Comparison of ENCODE assay signal across 11 cellular contexts in genomic region chr2:241358470-241358869, GRCh38. TPM values are rescaled to one million over a fixed set of nuclear protein-coding genes. Genes with fewer than 3 reads are reported as not detected.
A peak's percentile ranks its signal among the peaks of the same experiment; 100 is the strongest.
DNase-seq lines count a peak whose midpoint lies in the region; ATAC-seq and TF ChIP-seq lines count a peak whose summit lies in the region.
"Had no signal": no experiment of that assay in that cellular context is flagged by ENCODE, and none has a peak within 500 bp of the region (broad histone marks: within the 10 kb centered on the region; RNA-seq: fewer than 3 reads in every experiment).

No MANE protein-coding gene starts in this region.

- no peak for ATAC-seq in activated T-cell treated with anti-CD3 and anti-CD28 coated beads, Interleukin-2, amount 50 U/mL, for 4 hours
- ATAC-seq in thoracic aorta (ENCODE audit: insufficient number of reproducible peaks, low FRiP score, low read depth): no peak
- ATAC-seq in HG02885 (IDR thresholded peaks at IDR 0.05; ENCODE audit: poor library complexity, unreplicated experiment): no peak
- ATAC-seq in aorta (ENCODE audit: low FRiP score): no peak
- ATAC-seq: gastroesophageal sphincter had no signal

- intact Hi-C loops in aorta (cut with DNase I): loop anchor here in 1 of 2 donors (5.0 kb wide), 1 partner anchor 34 kb away; no protein-coding TSS in a partner anchor

- H3K27ac ChIP-seq in thoracic aorta (no peak overlapping the region), aorta (ENCODE audit: low read depth in 1 of 2, low read length in 2 of 2) (no peak overlapping the region)
- H3K27ac ChIP-seq: gastroesophageal sphincter had no signal

- peaks cover 2% of the 10 kb centered on the region for H3K36me3 ChIP-seq in thoracic aorta
- no peaks in the 10 kb centered on the region for H3K36me3 ChIP-seq in aorta (ENCODE audit: control insufficient read depth in 1 of 2, insufficient read depth in 2 of 2, low read length in 1 of 2)

- H3K27ac Mint-ChIP-seq in IgD-negative memory B cell: peak overlapping the region; percentile 41 to 88 (median 70)

- peaks cover 4% of the 10 kb centered on the region for H3K36me3 Mint-ChIP-seq in activated T-cell treated with anti-CD3 and anti-CD28 coated beads, Interleukin-2, amount 50 U/mL, for 4 hours (ENCODE audit: insufficient read depth)
- peaks cover 4% of the 10 kb centered on the region for H3K36me3 Mint-ChIP-seq in IgD-negative memory B cell

- H3K4me3 ChIP-seq in thoracic aorta (peak overlapping the region; percentile 12), aorta (ENCODE audit: low read length in 2 of 2) (no peak overlapping the region)
- H3K4me3 ChIP-seq: gastroesophageal sphincter had no signal

- H3K27me3 ChIP-seq in thoracic aorta (replicated peaks; ENCODE audit: insufficient read depth) (no peaks in the 10 kb centered on the region), aorta (ENCODE audit: control insufficient read depth in 1 of 2, insufficient read depth in 2 of 2, low read length in 1 of 2) (no peaks in the 10 kb centered on the region)
- H3K27me3 ChIP-seq: gastroesophageal sphincter had no signal

- no peak for DNase-seq in activated T-cell treated with anti-CD3 and anti-CD28 coated beads, Interleukin-2, amount 50 U/mL, for 4 hours
- DNase-seq in activated T-cell treated with anti-CD3 and anti-CD28 coated beads, Interleukin-2, amount 50 U/mL, for 48 hours: no peak
- DNase-seq in dermis microvascular lymphatic vessel endothelial cell (ENCODE audit: low read depth in 2 of 2): peak; percentile 65 to 81
- no peak for DNase-seq in thoracic aorta (ENCODE audit: low spot score)
- DNase-seq in NCI-H526 (lab: John Stamatoyannopoulos, UW): no peak
- DNase-seq in aorta: no peak
- DNase-seq: H7, NCI-H524 had no signal

- peaks cover 19 to 35% of the 10 kb centered on the region in 2 donors for H3K4me1 ChIP-seq in thoracic aorta (ENCODE audit: control insufficient read depth in 1 of 2, low read depth in 2 of 2)
- H3K4me1 ChIP-seq in aorta (ENCODE audit: control insufficient read depth in 1 of 2, insufficient read depth in 2 of 2, low read length in 2 of 2): peaks cover 1 to 6% of the 10 kb centered on the region in 2 donors

- TF ChIP-seq CTCF in thoracic aorta (IDR thresholded peaks at IDR 0.05): no peak

- peaks cover 20% of the 10 kb centered on the region for H3K4me1 Mint-ChIP-seq in activated T-cell treated with anti-CD3 and anti-CD28 coated beads, Interleukin-2, amount 50 U/mL, for 4 hours (ENCODE audit: low read depth)
- peaks cover 22 to 45% (median 35%) of the 10 kb centered on the region in 3 donors for H3K4me1 Mint-ChIP-seq in IgD-negative memory B cell

- WGBS in aorta, 2 donors: 85 to 87% methylated on average over 5 of the region's 5 CpGs

- H3K9me3 Mint-ChIP-seq in activated T-cell treated with anti-CD3 and anti-CD28 coated beads, Interleukin-2, amount 50 U/mL, for 4 hours: no peaks in the 10 kb centered on the region
- no peaks in the 10 kb centered on the region for H3K9me3 Mint-ChIP-seq in IgD-negative memory B cell

- H3K9me3 ChIP-seq in thoracic aorta: no peaks in the 10 kb centered on the region
- no peaks in the 10 kb centered on the region for H3K9me3 ChIP-seq in aorta (ENCODE audit: control insufficient read depth, low read length)
- H3K9me3 ChIP-seq: gastroesophageal sphincter had no signal

- no peaks in the 10 kb centered on the region for H3K27me3 Mint-ChIP-seq in activated T-cell treated with anti-CD3 and anti-CD28 coated beads, Interleukin-2, amount 50 U/mL, for 4 hours (ENCODE audit: low read depth)
- peaks cover 2% of the 10 kb centered on the region for H3K27me3 Mint-ChIP-seq in IgD-negative memory B cell

- peak overlapping the region; percentile 37 for H3K4me3 Mint-ChIP-seq in activated T-cell treated with anti-CD3 and anti-CD28 coated beads, Interleukin-2, amount 50 U/mL, for 4 hours
- peak overlapping the region; percentile 63 to 76 (median 68) for H3K4me3 Mint-ChIP-seq in IgD-negative memory B cell

RNA-seq across cellular contexts. Expression of gene FARP2, which starts 2.4 kb away (rescaled TPM):
- 10 to 100 TPM; 29.5 to 35.6 (median 30.3) TPM for total RNA-seq in activated T-cell treated with anti-CD3 and anti-CD28 coated beads, Interleukin-2, amount 50 U/mL, for 4 hours
- 21.9 TPM for polyA plus RNA-seq in IgD-negative memory B cell
- 29.4 and 37.0 TPM in 2 replicates for total RNA-seq in dermis microvascular lymphatic vessel endothelial cell
- 10 to 100 TPM; 48.1 to 67.4 TPM for total RNA-seq in thoracic aorta
- 10 to 100 TPM; 49.1 to 64.4 TPM for total RNA-seq in aorta
- 10 to 100 TPM; 16.4 to 48.2 TPM for polyA plus RNA-seq in aorta

RNA-seq across cellular contexts. Expression of gene SEPTIN2, which starts 42.7 kb away (rescaled TPM):
- total RNA-seq in activated T-cell treated with anti-CD3 and anti-CD28 coated beads, Interleukin-2, amount 50 U/mL, for 4 hours: 100 to 1,000 TPM; 185 to 215 (median 189) TPM
- polyA plus RNA-seq in IgD-negative memory B cell (134 TPM), aorta (100 to 1,000 TPM; 218 to 243 TPM)
- total RNA-seq in dermis microvascular lymphatic vessel endothelial cell (383 and 471 TPM in 2 replicates), thoracic aorta (100 to 1,000 TPM; 289 to 405 TPM), aorta (100 to 1,000 TPM; 345 to 394 TPM)

RNA-seq across cellular contexts. Expression of gene HDLBP, which starts 43.0 kb away (rescaled TPM):
- total RNA-seq in activated T-cell treated with anti-CD3 and anti-CD28 coated beads, Interleukin-2, amount 50 U/mL, for 4 hours: 100 to 1,000 TPM; 231 to 270 (median 257) TPM
- polyA plus RNA-seq in IgD-negative memory B cell: 55.3 TPM
- 660 and 780 TPM in 2 replicates for total RNA-seq in dermis microvascular lymphatic vessel endothelial cell
- total RNA-seq in thoracic aorta: 100 to 1,000 TPM; 404 to 447 TPM
- 100 to 1,000 TPM; 415 to 476 TPM for total RNA-seq in aorta
- polyA plus RNA-seq in aorta: 100 to 1,000 TPM; 220 to 221 TPM

Comparison
In these comparisons a context has a peak if more than half of its experiments do, and no peak if none do; other contexts are left out.
1. DNase-seq: peak in dermis microvascular lymphatic vessel endothelial cell (2 of 2); none in activated T-cell treated with anti-CD3 and anti-CD28 coated beads, Interleukin-2, amount 50 U/mL, for 4 hours (single experiment), activated T-cell treated with anti-CD3 and anti-CD28 coated beads, Interleukin-2, amount 50 U/mL, for 48 hours (0 of 2), thoracic aorta (single experiment), NCI-H526 (0 of 2) and aorta (0 of 2).